ENCODE assay signal across 8 cellular contexts in genomic region chr16:48366165-48367093, GRCh38. TPM values are rescaled to one million over a fixed set of nuclear protein-coding genes. Genes with fewer than 3 reads are reported as not detected.
A peak's percentile ranks its signal among the peaks of the same experiment; 100 is the strongest.
DNase-seq lines count a peak whose midpoint lies in the region; ATAC-seq and TF ChIP-seq lines count a peak whose summit lies in the region.

No MANE protein-coding gene starts in this region.

- H3K9me3 ChIP-seq in HUES48 (ENCODE audit: control insufficient read depth, insufficient read depth, low read length) = no peaks in the 10 kb centered on the region

- H3K36me3 ChIP-seq in HUES48 (ENCODE audit: control insufficient read depth, insufficient read depth, low read length) = peaks cover 9% of the 10 kb centered on the region

- H3K4me3 Mint-ChIP-seq in brain = peak overlapping the region; percentile 84 to 93 (median 86)

- H3K9me3 Mint-ChIP-seq in brain = no peaks in the 10 kb centered on the region

- peak overlapping the region; percentile 68 to 95 (median 89) for H3K27ac Mint-ChIP-seq in brain

- peaks cover 7% of the 10 kb centered on the region for H3K27me3 Mint-ChIP-seq in brain

- H3K27ac ChIP-seq in HUES48 (ENCODE audit: low read depth, low read length) = peak overlapping the region; percentile 92

- peak overlapping the region; percentile 73 for H3K4me3 ChIP-seq in HUES48 (ENCODE audit: low read depth, low read length)

- no peak for TF ChIP-seq CTCF in brain (conservative IDR thresholded peaks at IDR 0.05)

- peaks cover 32% of the 10 kb centered on the region for H3K4me1 ChIP-seq in HUES48 (ENCODE audit: control insufficient read depth, insufficient read depth, low read length)

- DNase-seq in GM04504 (ENCODE audit: low read depth) (peak; percentile 74), SKM-1 (lab: John Stamatoyannopoulos, UW; ENCODE audit: unreplicated experiment) (peak; percentile 72), inferior parietal cortex (ENCODE audit: extremely low spot score) (peak; percentile 48), OCI-M2 (lab: John Stamatoyannopoulos, UW; ENCODE audit: unreplicated experiment) (no peak)
- peak; percentile 36 to 41 for DNase-seq in stimulated activated CD4-positive, alpha-beta T cell treated with anti-CD3 and anti-CD28 coated beads, Interleukin-15, amount 100 ng/mL, for 48 hours (ENCODE audit: low read depth in 2 of 2)

- H3K36me3 Mint-ChIP-seq in brain = peaks cover 27% of the 10 kb centered on the region

- H3K4me1 Mint-ChIP-seq in brain = peaks cover 84% of the 10 kb centered on the region

- peak overlapping the region; percentile 89 for H3K9ac ChIP-seq in HUES48 (ENCODE audit: low read depth, low read length)

- peak; percentile 68 for ATAC-seq in GM21529 (IDR thresholded peaks at IDR 0.05; ENCODE audit: unreplicated experiment)

- no peaks in the 10 kb centered on the region for H3K27me3 ChIP-seq in HUES48 (ENCODE audit: control insufficient read depth, insufficient read depth, low read length)

RNA-seq across cellular contexts. Expression of gene SIAH1, which starts 18.8 kb away (rescaled TPM):
- 22.3 TPM for polyA plus RNA-seq in brain (ENCODE audit: insufficient read depth, low read depth, low replicate concordance)
